Comparison of ENCODE assay signal across 2 cellular contexts in the genomic region with DNA sequence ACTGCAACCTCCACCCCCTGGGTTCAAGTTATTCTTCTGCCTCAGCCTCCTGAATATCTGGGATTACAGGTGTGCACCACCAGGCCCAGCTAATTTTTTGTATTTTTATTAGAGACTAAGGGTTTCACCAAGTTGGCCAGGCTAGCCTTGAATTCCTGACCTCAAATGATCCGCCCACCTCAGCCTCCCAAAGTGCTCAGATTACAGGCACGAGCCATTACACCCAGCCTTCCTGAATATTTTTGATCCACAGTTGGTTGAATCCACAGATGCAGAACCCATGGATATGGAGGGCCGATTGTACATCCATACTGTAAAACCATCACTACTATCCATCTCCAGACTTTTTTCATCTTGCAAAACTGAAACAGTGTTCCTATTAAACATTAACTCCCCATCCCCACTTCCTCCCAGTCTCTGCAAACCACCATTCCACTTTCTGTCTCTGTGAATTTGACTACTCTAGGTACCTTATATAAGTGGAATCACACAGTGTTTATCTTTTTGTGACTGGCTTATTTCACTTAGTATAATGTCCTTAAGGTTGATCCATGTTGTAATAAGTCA.
TF ChIP-seq lines count a peak whose summit lies in the region.

No MANE protein-coding gene starts in this region.

TF ChIP-seq in A549, 52 proteins besides CTCF, POLR2A, EP300 and RAD21 (continued from another document):
- no peak for TF ChIP-seq MAFK (IDR thresholded peaks at IDR 0.05; ENCODE audit: partially characterized antibody)
- TF ChIP-seq, protein P1, sequence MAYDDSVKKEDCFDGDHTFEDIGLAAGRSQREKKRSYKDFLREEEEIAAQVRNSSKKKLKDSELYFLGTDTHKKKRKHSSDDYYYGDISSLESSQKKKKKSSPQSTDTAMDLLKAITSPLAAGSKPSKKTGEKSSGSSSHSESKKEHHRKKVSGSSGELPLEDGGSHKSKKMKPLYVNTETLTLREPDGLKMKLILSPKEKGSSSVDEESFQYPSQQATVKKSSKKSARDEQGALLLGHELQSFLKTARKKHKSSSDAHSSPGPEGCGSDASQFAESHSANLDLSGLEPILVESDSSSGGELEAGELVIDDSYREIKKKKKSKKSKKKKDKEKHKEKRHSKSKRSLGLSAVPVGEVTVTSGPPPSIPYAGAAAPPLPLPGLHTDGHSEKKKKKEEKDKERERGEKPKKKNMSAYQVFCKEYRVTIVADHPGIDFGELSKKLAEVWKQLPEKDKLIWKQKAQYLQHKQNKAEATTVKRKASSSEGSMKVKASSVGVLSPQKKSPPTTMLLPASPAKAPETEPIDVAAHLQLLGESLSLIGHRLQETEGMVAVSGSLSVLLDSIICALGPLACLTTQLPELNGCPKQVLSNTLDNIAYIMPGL (CRISPR knock-in tag; IDR thresholded peaks at IDR 0.05; ENCODE audit: borderline replicate concordance): no peak
- TF ChIP-seq CHD4 (IDR thresholded peaks at IDR 0.05; ENCODE audit: borderline replicate concordance): no peak
- TF ChIP-seq TP53 (CRISPR knock-in tag; IDR thresholded peaks at IDR 0.05): no peak
- no peak for TF ChIP-seq EHMT2 (IDR thresholded peaks at IDR 0.05; ENCODE audit: low read depth)
- TF ChIP-seq HEYL (CRISPR knock-in tag; IDR thresholded peaks at IDR 0.05): no peak
- no peak for TF ChIP-seq HDAC2 (IDR thresholded peaks at IDR 0.05)
- TF ChIP-seq RCOR1 (IDR thresholded peaks at IDR 0.05; ENCODE audit: low read depth, low read length): no peak
- TF ChIP-seq, protein P2, sequence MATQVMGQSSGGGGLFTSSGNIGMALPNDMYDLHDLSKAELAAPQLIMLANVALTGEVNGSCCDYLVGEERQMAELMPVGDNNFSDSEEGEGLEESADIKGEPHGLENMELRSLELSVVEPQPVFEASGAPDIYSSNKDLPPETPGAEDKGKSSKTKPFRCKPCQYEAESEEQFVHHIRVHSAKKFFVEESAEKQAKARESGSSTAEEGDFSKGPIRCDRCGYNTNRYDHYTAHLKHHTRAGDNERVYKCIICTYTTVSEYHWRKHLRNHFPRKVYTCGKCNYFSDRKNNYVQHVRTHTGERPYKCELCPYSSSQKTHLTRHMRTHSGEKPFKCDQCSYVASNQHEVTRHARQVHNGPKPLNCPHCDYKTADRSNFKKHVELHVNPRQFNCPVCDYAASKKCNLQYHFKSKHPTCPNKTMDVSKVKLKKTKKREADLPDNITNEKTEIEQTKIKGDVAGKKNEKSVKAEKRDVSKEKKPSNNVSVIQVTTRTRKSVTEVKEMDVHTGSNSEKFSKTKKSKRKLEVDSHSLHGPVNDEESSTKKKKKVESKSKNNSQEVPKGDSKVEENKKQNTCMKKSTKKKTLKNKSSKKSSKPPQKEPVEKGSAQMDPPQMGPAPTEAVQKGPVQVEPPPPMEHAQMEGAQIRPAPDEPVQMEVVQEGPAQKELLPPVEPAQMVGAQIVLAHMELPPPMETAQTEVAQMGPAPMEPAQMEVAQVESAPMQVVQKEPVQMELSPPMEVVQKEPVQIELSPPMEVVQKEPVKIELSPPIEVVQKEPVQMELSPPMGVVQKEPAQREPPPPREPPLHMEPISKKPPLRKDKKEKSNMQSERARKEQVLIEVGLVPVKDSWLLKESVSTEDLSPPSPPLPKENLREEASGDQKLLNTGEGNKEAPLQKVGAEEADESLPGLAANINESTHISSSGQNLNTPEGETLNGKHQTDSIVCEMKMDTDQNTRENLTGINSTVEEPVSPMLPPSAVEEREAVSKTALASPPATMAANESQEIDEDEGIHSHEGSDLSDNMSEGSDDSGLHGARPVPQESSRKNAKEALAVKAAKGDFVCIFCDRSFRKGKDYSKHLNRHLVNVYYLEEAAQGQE (IDR thresholded peaks at IDR 0.05): no peak
- TF ChIP-seq CEBPB (IDR thresholded peaks at IDR 0.05): no peak
- no peak for TF ChIP-seq NFE2L2 (conservative IDR thresholded peaks at IDR 0.05; ENCODE audit: low read length)
- TF ChIP-seq POLR2AphosphoS2 (conservative IDR thresholded peaks at IDR 0.05; ENCODE audit: low read length): no peak
- TF ChIP-seq, protein P3, sequence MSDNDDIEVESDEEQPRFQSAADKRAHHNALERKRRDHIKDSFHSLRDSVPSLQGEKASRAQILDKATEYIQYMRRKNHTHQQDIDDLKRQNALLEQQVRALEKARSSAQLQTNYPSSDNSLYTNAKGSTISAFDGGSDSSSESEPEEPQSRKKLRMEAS (IDR thresholded peaks at IDR 0.05): no peak

TF ChIP-seq in GM23338, 12 proteins besides CTCF, POLR2A, EP300 and RAD21 (continued from another document):
- TF ChIP-seq, protein P4, sequence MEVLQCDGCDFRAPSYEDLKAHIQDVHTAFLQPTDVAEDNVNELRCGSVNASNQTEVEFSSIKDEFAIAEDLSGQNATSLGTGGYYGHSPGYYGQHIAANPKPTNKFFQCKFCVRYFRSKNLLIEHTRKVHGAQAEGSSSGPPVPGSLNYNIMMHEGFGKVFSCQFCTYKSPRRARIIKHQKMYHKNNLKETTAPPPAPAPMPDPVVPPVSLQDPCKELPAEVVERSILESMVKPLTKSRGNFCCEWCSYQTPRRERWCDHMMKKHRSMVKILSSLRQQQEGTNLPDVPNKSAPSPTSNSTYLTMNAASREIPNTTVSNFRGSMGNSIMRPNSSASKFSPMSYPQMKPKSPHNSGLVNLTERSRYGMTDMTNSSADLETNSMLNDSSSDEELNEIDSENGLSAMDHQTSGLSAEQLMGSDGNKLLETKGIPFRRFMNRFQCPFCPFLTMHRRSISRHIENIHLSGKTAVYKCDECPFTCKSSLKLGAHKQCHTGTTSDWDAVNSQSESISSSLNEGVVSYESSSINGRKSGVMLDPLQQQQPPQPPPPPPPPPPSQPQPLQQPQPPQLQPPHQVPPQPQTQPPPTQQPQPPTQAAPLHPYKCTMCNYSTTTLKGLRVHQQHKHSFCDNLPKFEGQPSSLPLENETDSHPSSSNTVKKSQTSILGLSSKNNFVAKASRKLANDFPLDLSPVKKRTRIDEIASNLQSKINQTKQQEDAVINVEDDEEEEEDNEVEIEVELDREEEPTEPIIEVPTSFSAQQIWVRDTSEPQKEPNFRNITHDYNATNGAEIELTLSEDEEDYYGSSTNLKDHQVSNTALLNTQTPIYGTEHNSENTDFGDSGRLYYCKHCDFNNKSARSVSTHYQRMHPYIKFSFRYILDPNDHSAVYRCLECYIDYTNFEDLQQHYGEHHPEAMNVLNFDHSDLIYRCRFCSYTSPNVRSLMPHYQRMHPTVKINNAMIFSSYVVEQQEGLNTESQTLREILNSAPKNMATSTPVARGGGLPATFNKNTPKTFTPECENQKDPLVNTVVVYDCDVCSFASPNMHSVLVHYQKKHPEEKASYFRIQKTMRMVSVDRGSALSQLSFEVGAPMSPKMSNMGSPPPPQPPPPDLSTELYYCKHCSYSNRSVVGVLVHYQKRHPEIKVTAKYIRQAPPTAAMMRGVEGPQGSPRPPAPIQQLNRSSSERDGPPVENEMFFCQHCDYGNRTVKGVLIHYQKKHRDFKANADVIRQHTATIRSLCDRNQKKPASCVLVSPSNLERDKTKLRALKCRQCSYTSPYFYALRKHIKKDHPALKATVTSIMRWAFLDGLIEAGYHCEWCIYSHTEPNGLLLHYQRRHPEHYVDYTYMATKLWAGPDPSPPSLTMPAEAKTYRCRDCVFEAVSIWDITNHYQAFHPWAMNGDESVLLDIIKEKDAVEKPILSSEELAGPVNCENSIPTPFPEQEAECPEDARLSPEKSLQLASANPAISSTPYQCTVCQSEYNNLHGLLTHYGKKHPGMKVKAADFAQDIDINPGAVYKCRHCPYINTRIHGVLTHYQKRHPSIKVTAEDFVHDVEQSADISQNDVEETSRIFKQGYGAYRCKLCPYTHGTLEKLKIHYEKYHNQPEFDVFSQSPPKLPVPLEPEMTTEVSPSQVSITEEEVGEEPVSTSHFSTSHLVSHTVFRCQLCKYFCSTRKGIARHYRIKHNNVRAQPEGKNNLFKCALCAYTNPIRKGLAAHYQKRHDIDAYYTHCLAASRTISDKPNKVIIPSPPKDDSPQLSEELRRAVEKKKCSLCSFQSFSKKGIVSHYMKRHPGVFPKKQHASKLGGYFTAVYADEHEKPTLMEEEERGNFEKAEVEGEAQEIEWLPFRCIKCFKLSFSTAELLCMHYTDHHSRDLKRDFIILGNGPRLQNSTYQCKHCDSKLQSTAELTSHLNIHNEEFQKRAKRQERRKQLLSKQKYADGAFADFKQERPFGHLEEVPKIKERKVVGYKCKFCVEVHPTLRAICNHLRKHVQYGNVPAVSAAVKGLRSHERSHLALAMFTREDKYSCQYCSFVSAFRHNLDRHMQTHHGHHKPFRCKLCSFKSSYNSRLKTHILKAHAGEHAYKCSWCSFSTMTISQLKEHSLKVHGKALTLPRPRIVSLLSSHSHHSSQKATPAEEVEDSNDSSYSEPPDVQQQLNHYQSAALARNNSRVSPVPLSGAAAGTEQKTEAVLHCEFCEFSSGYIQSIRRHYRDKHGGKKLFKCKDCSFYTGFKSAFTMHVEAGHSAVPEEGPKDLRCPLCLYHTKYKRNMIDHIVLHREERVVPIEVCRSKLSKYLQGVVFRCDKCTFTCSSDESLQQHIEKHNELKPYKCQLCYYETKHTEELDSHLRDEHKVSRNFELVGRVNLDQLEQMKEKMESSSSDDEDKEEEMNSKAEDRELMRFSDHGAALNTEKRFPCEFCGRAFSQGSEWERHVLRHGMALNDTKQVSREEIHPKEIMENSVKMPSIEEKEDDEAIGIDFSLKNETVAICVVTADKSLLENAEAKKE (CRISPR knock-in tag; IDR thresholded peaks at IDR 0.05): no peak
- no peak for TF ChIP-seq ZNF331 (CRISPR knock-in tag; IDR thresholded peaks at IDR 0.05; ENCODE audit: low read depth)
- TF ChIP-seq EZH2phosphoT487 (IDR thresholded peaks at IDR 0.05; ENCODE audit: unreplicated experiment): no peak
- TF ChIP-seq NANOG (IDR thresholded peaks at IDR 0.05; ENCODE audit: borderline replicate concordance): no peak
- no peak for TF ChIP-seq STAT1 (IDR thresholded peaks at IDR 0.05; ENCODE audit: unreplicated experiment)
TF ChIP-seq in GM23338: peak in this region for 0.
